12 cellular contexts compared by ENCODE assay signal in the genomic region with DNA sequence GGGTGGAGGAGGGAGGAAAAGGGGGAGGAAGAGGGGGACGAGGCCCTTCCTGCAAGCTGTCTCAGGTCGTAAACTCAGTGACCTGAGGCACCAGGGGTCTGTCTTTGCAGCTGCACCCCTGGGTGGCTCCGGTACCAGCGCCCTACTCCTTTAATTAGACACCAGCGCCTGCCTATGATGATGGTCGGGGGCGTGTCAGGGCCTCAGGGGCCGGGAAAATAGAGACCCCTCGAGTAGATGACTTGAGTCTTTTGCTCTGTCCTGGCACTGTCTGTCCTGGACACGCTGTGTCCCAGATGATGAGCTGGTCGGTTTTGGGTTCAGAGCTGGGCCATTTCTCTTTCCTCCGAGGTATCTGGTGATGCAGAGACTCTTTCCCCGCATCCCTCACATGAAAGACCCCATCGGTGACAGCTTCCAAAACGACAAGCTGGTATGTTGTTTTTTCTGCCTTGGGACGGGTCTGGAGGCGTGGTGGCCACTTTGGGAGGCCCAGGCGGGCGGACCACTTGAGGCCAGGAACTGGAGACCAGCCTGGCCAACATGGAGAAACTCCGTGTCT. TPM values are rescaled to one million over a fixed set of nuclear protein-coding genes. Genes with fewer than 3 reads are reported as not detected.
DNase-seq lines count a peak whose midpoint lies in the region; ATAC-seq and TF ChIP-seq lines count a peak whose summit lies in the region.
"Had no signal": no experiment of that assay in that cellular context is flagged by ENCODE, and none has a peak within 500 bp of the region (broad histone marks: within the 10 kb centered on the region; RNA-seq: fewer than 3 reads in every experiment).

No MANE protein-coding gene starts in this region.

- in situ Hi-C loops in ACHN (cut with HindIII; ENCODE audit: low pct_ligation_motif_present, low pct_unique_long_range_greater_than_20kb, low sequenced_read_pairs) = no loop called here

- H3K9me3 Mint-ChIP-seq in T-helper 2 cell treated with Interferon-gamma antibody and Interleukin-4, amounts not matched to agents 5 μg/mL and 100 μg/mL, for 36 hours = no peaks in the 10 kb centered on the region
- H3K9me3 Mint-ChIP-seq: nephron progenitor cell had no signal

- H4K20me1 ChIP-seq in SK-N-SH (ENCODE audit: insufficient read depth) = peaks cover 32% of the 10 kb centered on the region

- CTCF ChIA-PET in GM10248 (lab: Yijun Ruan, JAX) = no interaction called here
- CTCF ChIA-PET in SK-N-SH (lab: Yijun Ruan, JAX) = no interaction called here

- no peaks in the 10 kb centered on the region for H3K9me2 ChIP-seq in SK-N-SH

- POLR2A ChIA-PET in GM10248 (lab: Yijun Ruan, JAX) = no interaction called here
- POLR2A ChIA-PET in SK-N-SH (lab: Yijun Ruan, JAX) = no interaction called here

- H3K4me1 Mint-ChIP-seq in T-helper 2 cell treated with Interferon-gamma antibody and Interleukin-4, amounts not matched to agents 5 μg/mL and 100 μg/mL, for 36 hours (ENCODE audit: low read depth) = no peaks in the 10 kb centered on the region
- H3K4me1 Mint-ChIP-seq: nephron progenitor cell had no signal

- no peak for TF ChIP-seq EP300 in SK-N-SH (IDR thresholded peaks at IDR 0.05; ENCODE audit: borderline replicate concordance in 1 of 2, low read depth in 1 of 2, low read length in 1 of 2)

- TF ChIP-seq CTCF in GM10248 (IDR thresholded peaks at IDR 0.05; ENCODE audit: control extremely low read depth, extremely low read depth, low read depth, missing control alignments) (no peak), SK-N-SH (IDR thresholded peaks at IDR 0.05) (no peak)

- no peak overlapping the region for H2AFZ ChIP-seq in SK-N-SH (ENCODE audit: low read depth)

- no peak for TF ChIP-seq RAD21 in SK-N-SH (IDR thresholded peaks at IDR 0.05; ENCODE audit: low read length)

- H3K27me3 Mint-ChIP-seq in T-helper 2 cell treated with Interferon-gamma antibody and Interleukin-4, amounts not matched to agents 5 μg/mL and 100 μg/mL, for 36 hours (ENCODE audit: low read depth) = no peaks in the 10 kb centered on the region

- H3K36me3 ChIP-seq in SK-N-SH (replicated peaks in 1 of 2; ENCODE audit: control insufficient read depth in 1 of 2, insufficient read depth in 2 of 2, low read length in 1 of 2) = peaks cover 13% of the 10 kb centered on the region in 2 experiments

- peak; percentile 9 for DNase-seq in AG20443 (ENCODE audit: low spot score)
- peak; percentile 21 for DNase-seq in GM10248 (ENCODE audit: extremely low spot score)
- DNase-seq in SK-N-SH = peak; percentile 51
- DNase-seq in mesenteric fat pad (ENCODE audit: low spot score) = peak; percentile 55
- DNase-seq in T-helper 2 cell treated with Interferon-gamma antibody and Interleukin-4, amounts not matched to agents 5 μg/mL and 100 μg/mL, for 36 hours (ENCODE audit: low spot score) = no peak
- DNase-seq in NCI-H2081 treated with DMSO at 0.1 percent for 48 hours (lab: John Stamatoyannopoulos, UW) = no peak
- DNase-seq in ACHN = no peak
- DNase-seq: NCI-H226, nephron progenitor cell had no signal

- H3K4me3 ChIP-seq in SK-N-SH (ENCODE audit: low read depth in 2 of 2, low read length in 1 of 2) = no peak overlapping the region
- H3K4me3 ChIP-seq: body of pancreas had no signal

- no peaks in the 10 kb centered on the region for H3K9me3 ChIP-seq in SK-N-SH
- H3K9me3 ChIP-seq: body of pancreas had no signal

- H3K27ac Mint-ChIP-seq in T-helper 2 cell treated with Interferon-gamma antibody and Interleukin-4, amounts not matched to agents 5 μg/mL and 100 μg/mL, for 36 hours = no peak overlapping the region

- no peak overlapping the region for H3K4me3 Mint-ChIP-seq in T-helper 2 cell treated with Interferon-gamma antibody and Interleukin-4, amounts not matched to agents 5 μg/mL and 100 μg/mL, for 36 hours
- H3K4me3 Mint-ChIP-seq: nephron progenitor cell had no signal

- H3K9ac ChIP-seq in SK-N-SH = no peak overlapping the region

- H3K4me2 ChIP-seq in SK-N-SH = no peak overlapping the region

- peaks cover 6% of the 10 kb centered on the region for H3K27me3 ChIP-seq in SK-N-SH (ENCODE audit: insufficient read depth)
- H3K27me3 ChIP-seq: body of pancreas had no signal

- 23% methylated on average over 20 of the region's 20 CpGs for WGBS in SK-N-SH (ENCODE audit: low lambda C conversion rate)

- H3K79me2 ChIP-seq in SK-N-SH (ENCODE audit: insufficient read depth) = no peaks in the 10 kb centered on the region

- no peak overlapping the region for H3K27ac ChIP-seq in SK-N-SH (ENCODE audit: low read depth in 2 of 2, low read length in 1 of 2)
- H3K27ac ChIP-seq: body of pancreas, epithelial cell of prostate had no signal

- H3K36me3 Mint-ChIP-seq in T-helper 2 cell treated with Interferon-gamma antibody and Interleukin-4, amounts not matched to agents 5 μg/mL and 100 μg/mL, for 36 hours (ENCODE audit: low read depth) = peaks cover 28% of the 10 kb centered on the region

- H3K4me1 ChIP-seq in SK-N-SH (ENCODE audit: control insufficient read depth in 1 of 2, insufficient read depth in 2 of 2, low read depth in 1 of 2, low read length in 1 of 2) = peaks cover 0 to 3% of the 10 kb centered on the region in 2 experiments; a peak in 1 of 4 replicates
- H3K4me1 ChIP-seq: body of pancreas had no signal

- no peak for ATAC-seq in GM18498 (IDR thresholded peaks at IDR 0.05; ENCODE audit: unreplicated experiment)
- ATAC-seq: body of pancreas had no signal

- peaks cover 41% of the 10 kb centered on the region for H3F3A ChIP-seq in SK-N-SH (replicated peaks; ENCODE audit: insufficient read depth)

TF ChIP-seq in SK-N-SH, 30 proteins besides CTCF, POLR2A, EP300 and RAD21:
- TF ChIP-seq FOSL2 (IDR thresholded peaks at IDR 0.05; ENCODE audit: borderline replicate concordance, low read depth) = no peak
- peak; percentile 70; the same call in 1 of the 2 replicates for TF ChIP-seq SIN3A (IDR thresholded peaks at IDR 0.05; ENCODE audit: borderline replicate concordance, low read depth, low read length)
- no peak for TF ChIP-seq TAF1 (IDR thresholded peaks at IDR 0.05; ENCODE audit: borderline replicate concordance, low read depth, low read length)
- TF ChIP-seq FOXJ3 (CRISPR knock-in tag; IDR thresholded peaks at IDR 0.05) = no peak
- no peak for TF ChIP-seq NFIC (IDR thresholded peaks at IDR 0.05; ENCODE audit: borderline replicate concordance)
TF ChIP-seq in SK-N-SH: peak in this region for 1.

RNA-seq across cellular contexts. Expression of a gene that starts 11.2 kb away (rescaled TPM):
- polyA plus RNA-seq in SK-N-SH (2012; rRNA removed) = 819 and 981 TPM in 2 replicates
- 485 and 755 TPM in 2 replicates for polyA plus RNA-seq in SK-N-SH (2012; cell fraction: cytosol; rRNA removed)
- 272 and 356 TPM in 2 replicates for polyA plus RNA-seq in SK-N-SH (2012; cell fraction: nucleus; rRNA removed)
- 331 TPM for total RNA-seq in mesenteric fat pad

RNA-seq across cellular contexts. Expression of a gene that starts 44.2 kb away (rescaled TPM):
- not detected in 2 replicates for polyA plus RNA-seq in SK-N-SH (2012; rRNA removed)
- polyA plus RNA-seq in SK-N-SH (2012; cell fraction: cytosol; rRNA removed) = 0.03 TPM in 1 of 2 replicates, not detected in the other
- polyA plus RNA-seq in SK-N-SH (2012; cell fraction: nucleus; rRNA removed) = not detected in 2 replicates
- total RNA-seq in mesenteric fat pad = 13.3 TPM

Comparison
In these comparisons a context has a peak if more than half of its experiments do, and no peak if none do; other contexts are left out.
1. DNase-seq: peak in AG20443 (single experiment), GM10248 (single experiment), SK-N-SH (single experiment) and mesenteric fat pad (single experiment); none in T-helper 2 cell treated with Interferon-gamma antibody and Interleukin-4, amounts not matched to agents 5 μg/mL and 100 μg/mL, for 36 hours (single experiment), NCI-H2081 treated with DMSO at 0.1 percent for 48 hours (single experiment) and ACHN (single experiment).